25 cellular contexts compared by ENCODE assay signal in genomic region chr4:153371835-153372234, GRCh38.
"Had no signal": no experiment of that assay in that cellular context is flagged by ENCODE, and none has a peak within 500 bp of the region (broad histone marks: within the 10 kb centered on the region; RNA-seq: fewer than 3 reads in every experiment).

No MANE protein-coding gene starts in this region.

- DNase-seq: activated CD4-positive, alpha-beta T cell treated with anti-CD3 and anti-CD28 coated beads for 48 hours; activated CD4-positive, CD25-positive, alpha-beta regulatory T cell; activated CD8-positive, alpha-beta memory T cell treated with anti-CD3 and anti-CD28 coated beads, Interleukin-2, amount 50 U/mL, for 48 hours; activated effector memory CD4-positive, alpha-beta T cell treated with anti-CD3 and anti-CD28 coated beads, Interleukin-2, amount 50 U/mL, for 16 hours; activated naive CD4-positive, alpha-beta T cell treated with anti-CD3 and anti-CD28 coated beads for 36 hours; activated naive CD8-positive, alpha-beta T cell treated with anti-CD3 and anti-CD28 coated beads for 36 hours; aorta; body of pancreas; central memory CD4-positive, alpha-beta T cell; cortex of kidney; IMR-90; Kasumi-1; KBM-7; NCI-H1105 treated with DMSO at 0.1 percent for 48 hours; NCI-H1436 treated with DMSO at 0.1 percent for 48 hours; NCI-H187; NCI-H2081; NCI-H446; NCI-H524; PC-9; SHP77 treated with DMSO at 0.1 percent for 48 hours; T-cell; T-helper 2 cell; T1000 had no signal

- ATAC-seq: body of pancreas, T-cell had no signal

- H3K4me3 Mint-ChIP-seq: activated naive CD4-positive, alpha-beta T cell treated with anti-CD3 and anti-CD28 coated beads for 36 hours; activated naive CD8-positive, alpha-beta T cell treated with anti-CD3 and anti-CD28 coated beads for 36 hours; activated T-helper 1 cell treated with anti-CD3 and anti-CD28 coated beads, Interleukin-12 subunit alpha, Interleukin-12 subunit beta, Interleukin-2, Interleukin-4 antibody, amounts not matched to agents 30 ng/mL and 10 ng/mL and 1 ng/mL, durations not matched to agents 14 hours and 24 hours and 36 hours; T-cell had no signal

- H3K27me3 Mint-ChIP-seq: activated naive CD8-positive, alpha-beta T cell treated with anti-CD3 and anti-CD28 coated beads for 36 hours; T-cell had no signal
